In the genomic region with DNA sequence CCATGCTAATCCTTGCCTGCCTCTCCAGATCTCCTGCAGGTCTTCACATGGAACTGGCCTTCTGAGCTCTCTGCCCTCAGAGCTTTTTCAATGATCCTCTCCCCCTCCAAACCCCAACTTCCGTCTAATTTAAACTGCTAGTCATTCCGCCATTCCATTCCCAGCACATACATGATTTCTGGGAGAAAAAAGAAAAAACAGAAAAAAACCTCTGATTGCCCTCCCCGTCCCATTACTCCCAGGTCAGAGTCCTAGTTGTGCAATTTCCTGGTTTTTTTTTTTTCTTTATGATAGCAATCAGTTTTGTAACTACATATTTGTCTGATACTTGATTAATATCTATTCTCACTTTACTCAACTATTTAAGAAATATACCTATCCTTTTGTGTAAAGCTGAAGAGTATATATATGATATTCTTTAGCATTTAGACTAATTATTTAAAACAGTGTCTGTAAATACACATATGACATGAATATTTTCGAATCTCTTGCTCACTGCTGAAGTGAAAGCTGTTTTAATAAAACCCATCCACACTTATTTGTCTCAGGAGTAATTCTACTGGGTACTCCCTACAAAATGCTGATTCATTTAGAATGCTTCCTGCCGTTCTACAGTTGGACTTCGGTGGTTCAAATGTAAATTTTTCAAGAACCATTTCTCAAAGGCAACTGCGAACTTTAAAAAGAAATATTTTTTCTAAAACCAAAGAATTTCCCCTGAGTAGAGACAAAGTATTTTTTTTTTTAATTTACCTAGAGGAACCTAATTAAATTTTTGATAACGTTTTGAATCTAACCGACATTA, we compare ENCODE assay signal across 8 cellular contexts. TPM values are rescaled to one million over a fixed set of nuclear protein-coding genes. Genes with fewer than 3 reads are reported as not detected.
DNase-seq lines count a peak whose midpoint lies in the region; ATAC-seq, FAIRE-seq and TF ChIP-seq lines count a peak whose summit lies in the region.

No MANE protein-coding gene starts in this region.

- TF ChIP-seq CTCF in SU-DHL-6 (IDR thresholded peaks at IDR 0.05; ENCODE audit: insufficient read depth, low read length, poor library complexity, severe bottlenecking) (no peak), esophagus squamous epithelium (IDR thresholded peaks at IDR 0.05) (no peak), pancreas (IDR thresholded peaks at IDR 0.05) (no peak)

- peak overlapping the region; percentile 99 for H3K4me3 Mint-ChIP-seq in stimulated activated naive CD8-positive, alpha-beta T cell treated with anti-CD3 and anti-CD28 coated beads, Interleukin-15, Interleukin-2, amounts not matched to agents 100 ng/mL and 50 ng/mL, for 24 hours

- 9 to 10% methylated on average over 9 of the region's 9 CpGs for WGBS in esophagus squamous epithelium, 2 donors
- 17 to 24% methylated on average over 9 of the region's 9 CpGs for WGBS in pancreas, 2 donors

- no peaks in the 10 kb centered on the region for H3K27me3 ChIP-seq in SU-DHL-6 (ENCODE audit: low read length)
- H3K27me3 ChIP-seq in esophagus squamous epithelium, result no peaks in the 10 kb centered on the region
- H3K27me3 ChIP-seq in pancreas, result no peaks in the 10 kb centered on the region

- TF ChIP-seq POLR2A in esophagus squamous epithelium (IDR thresholded peaks at IDR 0.05), result no peak

- peaks cover 12% of the 10 kb centered on the region; the same call in 1 of the 2 replicates for H3F3A ChIP-seq in SU-DHL-6 (ENCODE audit: insufficient read depth)

- H3K9me3 ChIP-seq in SU-DHL-6 (ENCODE audit: insufficient read depth, low read length) (no peaks in the 10 kb centered on the region), esophagus squamous epithelium (no peaks in the 10 kb centered on the region), pancreas (no peaks in the 10 kb centered on the region)

- H3K27ac Mint-ChIP-seq in stimulated activated naive CD8-positive, alpha-beta T cell treated with anti-CD3 and anti-CD28 coated beads, Interleukin-15, Interleukin-2, amounts not matched to agents 100 ng/mL and 50 ng/mL, for 24 hours, result peak overlapping the region; percentile 97

- H4K20me1 ChIP-seq in SU-DHL-6 (ENCODE audit: low read depth, low read length), result peaks cover 12% of the 10 kb centered on the region; the same call in 1 of the 2 replicates

- peak overlapping the region; percentile 98 for H3K9ac ChIP-seq in SU-DHL-6 (ENCODE audit: low read length)

- peaks cover 57% of the 10 kb centered on the region for H3K36me3 Mint-ChIP-seq in stimulated activated naive CD8-positive, alpha-beta T cell treated with anti-CD3 and anti-CD28 coated beads, Interleukin-15, Interleukin-2, amounts not matched to agents 100 ng/mL and 50 ng/mL, for 24 hours (ENCODE audit: low read depth)

- intact Hi-C loops in esophagus squamous epithelium (cut with DNase I) (loop anchor here (10.0 kb wide), 2 partner anchors 91 to 241 kb away; no protein-coding TSS in a partner anchor), pancreas (cut with DNase I) (loop anchor here in 1 of 3 donors (10.0 kb wide), 1 partner anchor 91 kb away; no protein-coding TSS in a partner anchor)

- H3K9me3 Mint-ChIP-seq in stimulated activated naive CD8-positive, alpha-beta T cell treated with anti-CD3 and anti-CD28 coated beads, Interleukin-15, Interleukin-2, amounts not matched to agents 100 ng/mL and 50 ng/mL, for 24 hours, result no peaks in the 10 kb centered on the region

- no peak for ATAC-seq in stimulated activated naive CD8-positive, alpha-beta T cell treated with anti-CD3 and anti-CD28 coated beads, Interleukin-15, Interleukin-2, amounts not matched to agents 100 U/mL and 50 U/mL, for 24 hours
- ATAC-seq in pancreas, result no peak
- no peak for ATAC-seq in HG02759 (IDR thresholded peaks at IDR 0.05; ENCODE audit: unreplicated experiment)
- no peak for ATAC-seq in GM18502 (IDR thresholded peaks at IDR 0.05; ENCODE audit: poor library complexity, unreplicated experiment)

- H3K4me1 ChIP-seq in esophagus squamous epithelium (peaks cover 6 to 43% (median 11%) of the 10 kb centered on the region in 3 donors), pancreas (peaks cover 0 to 18% (median 6%) of the 10 kb centered on the region in 3 donors)

- H3K27me3 Mint-ChIP-seq in stimulated activated naive CD8-positive, alpha-beta T cell treated with anti-CD3 and anti-CD28 coated beads, Interleukin-15, Interleukin-2, amounts not matched to agents 100 ng/mL and 50 ng/mL, for 24 hours, result no peaks in the 10 kb centered on the region

- peak overlapping the region; percentile 98 for H3K4me2 ChIP-seq in SU-DHL-6 (ENCODE audit: low read depth, low read length, poor library complexity, severe bottlenecking)

- H3K27ac ChIP-seq in SU-DHL-6 (ENCODE audit: low read depth, low read length) (peak overlapping the region; percentile 79), esophagus squamous epithelium (peak overlapping the region; percentile 94 to 99 (median 98)), pancreas (peak overlapping the region in 3 of 4 donors; percentile 91 to 94 (median 94))

- H2AFZ ChIP-seq in SU-DHL-6 (ENCODE audit: low read depth, low read length, severe bottlenecking), result no peak overlapping the region

- H3K79me2 ChIP-seq in SU-DHL-6 (ENCODE audit: insufficient read depth, low read length), result peaks cover 53% of the 10 kb centered on the region

- H3K4me3 ChIP-seq in SU-DHL-6 (ENCODE audit: insufficient read depth, low read length, poor library complexity, severe bottlenecking), result peak overlapping the region; percentile 86
- H3K4me3 ChIP-seq in esophagus squamous epithelium, result peak overlapping the region; percentile 66 to 97 (median 93)
- peak overlapping the region; percentile 80 to 92 (median 84) for H3K4me3 ChIP-seq in pancreas

- FAIRE-seq in pancreas (lab: Jason Lieb, UNC), result no peak

- peaks cover 65% of the 10 kb centered on the region for H3K4me1 Mint-ChIP-seq in stimulated activated naive CD8-positive, alpha-beta T cell treated with anti-CD3 and anti-CD28 coated beads, Interleukin-15, Interleukin-2, amounts not matched to agents 100 ng/mL and 50 ng/mL, for 24 hours (ENCODE audit: low read depth)

- no peaks in the 10 kb centered on the region for H3K9me2 ChIP-seq in SU-DHL-6 (replicated peaks; ENCODE audit: insufficient read depth, low read length)

- H3K36me3 ChIP-seq in SU-DHL-6 (ENCODE audit: low read length), result peaks cover 33% of the 10 kb centered on the region; the same call in 1 of the 2 replicates
- H3K36me3 ChIP-seq in esophagus squamous epithelium, result peaks cover 4 to 47% (median 11%) of the 10 kb centered on the region in 3 donors
- H3K36me3 ChIP-seq in pancreas, result peaks cover 5 to 19% (median 14%) of the 10 kb centered on the region in 3 donors

- DNase-seq in stimulated activated naive CD8-positive, alpha-beta T cell treated with anti-CD3 and anti-CD28 coated beads, Interleukin-15, Interleukin-2, amounts not matched to agents 100 U/mL and 50 U/mL, for 24 hours, result no peak
- DNase-seq in esophagus squamous epithelium (lab: John Stamatoyannopoulos, UW) (no peak), pancreas (no peak), DMS114 treated with DMSO at 0.1 percent for 48 hours (lab: John Stamatoyannopoulos, UW; ENCODE audit: unreplicated experiment) (no peak)

RNA-seq across cellular contexts. Expression of a gene that starts 1.5 kb away (rescaled TPM):
- total RNA-seq in esophagus squamous epithelium, result 100 to 1,000 TPM in 3 of 4 donors, 10 to 100 TPM in 1; 65.0 to 241 (median 207) TPM
- 10 to 100 TPM; 47.9 to 90.4 (median 65.5) TPM for total RNA-seq in pancreas
- polyA plus RNA-seq in pancreas, result 100 to 1,000 TPM in 1 of 2 donors, 10 to 100 TPM in 1; 86.0 to 168 TPM

RNA-seq across cellular contexts. Expression of a gene that starts 7.2 kb away (rescaled TPM):
- total RNA-seq in esophagus squamous epithelium (1 to 10 TPM; 4.1 to 9.3 (median 6.4) TPM), pancreas (1 to 10 TPM; 2.3 to 4.8 (median 3.0) TPM)
- polyA plus RNA-seq in pancreas, result 1 to 10 TPM; 2.0 to 3.5 TPM
